ENCODE assay signal across 32 cellular contexts in the genomic region with DNA sequence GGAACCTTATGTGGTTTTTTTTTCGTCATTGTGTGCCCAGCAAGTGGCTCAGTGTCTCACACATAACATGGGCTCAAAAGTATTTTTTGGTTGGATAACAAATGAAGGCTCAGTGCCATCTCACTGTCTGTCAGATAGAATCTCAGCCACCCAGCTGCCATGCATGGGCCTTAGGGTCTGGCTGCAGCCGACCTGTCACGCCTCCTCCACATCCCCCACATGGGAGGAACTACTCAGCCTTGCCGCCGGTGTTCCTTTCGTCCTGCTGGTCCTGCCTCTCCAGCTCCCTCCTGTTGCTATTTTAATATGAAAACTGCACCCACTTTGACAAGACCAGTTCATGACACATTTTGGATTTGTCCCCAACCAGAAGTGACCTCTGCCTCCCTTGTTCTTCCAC.
"Had no signal": no experiment of that assay in that cellular context is flagged by ENCODE, and none has a peak within 500 bp of the region (broad histone marks: within the 10 kb centered on the region; RNA-seq: fewer than 3 reads in every experiment).

No MANE protein-coding gene starts in this region.

- H3K9me3 ChIP-seq: MG63, SJCRH30 had no signal

- H3K9me3 Mint-ChIP-seq: activated B cell treated with CpG ODN at 0.5 μM for 24 hours; activated CD4-positive, alpha-beta memory T cell treated with anti-CD3 and anti-CD28 coated beads, Interleukin-2, amount 10 ng/mL, durations not matched to agents 7 days and 5 days; activated naive CD4-positive, alpha-beta T cell treated with anti-CD3 and anti-CD28 coated beads for 36 hours; activated T-helper 17 cell treated with anti-CD3 and anti-CD28 coated beads, Interleukin-2, amount 50 U/mL, for 72 hours; central memory CD8-positive, alpha-beta T cell had no signal

- H3K27me3 Mint-ChIP-seq: activated B cell treated with CpG ODN at 0.5 μM for 24 hours; activated CD4-positive, alpha-beta memory T cell treated with anti-CD3 and anti-CD28 coated beads, Interleukin-2, amount 10 ng/mL, durations not matched to agents 7 days and 5 days; activated naive CD8-positive, alpha-beta T cell had no signal

- H3K4me3 Mint-ChIP-seq: activated B cell treated with CpG ODN at 0.5 μM for 24 hours; activated CD4-positive, alpha-beta memory T cell treated with anti-CD3 and anti-CD28 coated beads, Interleukin-2, amount 10 ng/mL, durations not matched to agents 7 days and 5 days; activated CD4-positive, alpha-beta T cell treated with anti-CD3 and anti-CD28 coated beads for 36 hours; activated naive CD4-positive, alpha-beta T cell treated with anti-CD3 and anti-CD28 coated beads for 36 hours; activated naive CD8-positive, alpha-beta T cell; activated T-helper 17 cell treated with anti-CD3 and anti-CD28 coated beads, Interleukin-2, amount 50 U/mL, for 72 hours; brain; central memory CD8-positive, alpha-beta T cell; T-helper 17 cell had no signal

- DNase-seq: activated B cell treated with CpG ODN at 0.5 μM for 24 hours; activated CD4-positive, alpha-beta memory T cell treated with anti-CD3 and anti-CD28 coated beads, Interleukin-2, amount 10 ng/mL, durations not matched to agents 7 days and 5 days; activated CD4-positive, alpha-beta T cell treated with anti-CD3 and anti-CD28 coated beads for 36 hours; activated CD4-positive, alpha-beta T cell treated with anti-CD3 and anti-CD28 coated beads, Interleukin-2, amount 50 U/mL, for 1 hour; activated gamma-delta T cell; activated naive CD4-positive, alpha-beta T cell treated with anti-CD3 and anti-CD28 coated beads for 36 hours; activated T-cell treated with anti-CD3 and anti-CD28 coated beads for 4 hours; activated T-cell treated with anti-CD3 and anti-CD28 coated beads, Interleukin-2, amount 50 U/mL, for 48 hours; amygdala; MG63; MV-4-11; NCI-H1092 treated with DMSO at 0.1 percent for 48 hours; NCI-H1417 treated with DMSO at 0.1 percent for 48 hours; NCI-H1694; NCI-H2029; NCI-H2107; NCI-H2171 treated with DMSO at 0.1 percent for 48 hours; NCI-H226; NCI-H526; NCI-H774; NK-92 treated with Interleukin-12 subunit alpha and Interleukin-12 subunit beta, amount 100 ng/mL, for 24 hours; OCI-M1; RPMI8226; SJCRH30; T-helper 17 cell; T-helper 9 cell had no signal

- H3K27me3 ChIP-seq: SJCRH30 had no signal

- H3K4me3 ChIP-seq: MG63, SJCRH30 had no signal

- H3K4me1 Mint-ChIP-seq: activated B cell treated with CpG ODN at 0.5 μM for 24 hours; activated CD4-positive, alpha-beta memory T cell treated with anti-CD3 and anti-CD28 coated beads, Interleukin-2, amount 10 ng/mL, durations not matched to agents 7 days and 5 days; activated CD4-positive, alpha-beta T cell treated with anti-CD3 and anti-CD28 coated beads for 36 hours; activated T-helper 17 cell treated with anti-CD3 and anti-CD28 coated beads, Interleukin-2, amount 50 U/mL, for 72 hours; central memory CD8-positive, alpha-beta T cell; T-helper 17 cell had no signal

- ATAC-seq: activated CD4-positive, alpha-beta T cell treated with anti-CD3 and anti-CD28 coated beads for 36 hours; activated T-helper 17 cell treated with anti-CD3 and anti-CD28 coated beads, Interleukin-2, amount 50 U/mL, for 72 hours; Panc1; Right ventricle myocardium inferior; T-helper 17 cell had no signal

- H3K27ac Mint-ChIP-seq: activated B cell treated with CpG ODN at 0.5 μM for 24 hours; activated CD4-positive, alpha-beta memory T cell treated with anti-CD3 and anti-CD28 coated beads, Interleukin-2, amount 10 ng/mL, durations not matched to agents 7 days and 5 days; activated CD4-positive, alpha-beta T cell treated with anti-CD3 and anti-CD28 coated beads for 36 hours; activated naive CD4-positive, alpha-beta T cell treated with anti-CD3 and anti-CD28 coated beads for 36 hours; activated naive CD8-positive, alpha-beta T cell; activated T-helper 17 cell treated with anti-CD3 and anti-CD28 coated beads, Interleukin-2, amount 50 U/mL, for 72 hours; T-helper 17 cell had no signal

- H3K27ac ChIP-seq: SJCRH30 had no signal

- H3K36me3 Mint-ChIP-seq: activated naive CD8-positive, alpha-beta T cell; brain had no signal

- H3K36me3 ChIP-seq: MG63, SJCRH30 had no signal
